In genomic region chr9:130172858-130173461, GRCh38 we compare ENCODE assay signal across 8 cellular contexts. TPM values are rescaled to one million over a fixed set of nuclear protein-coding genes. Genes with fewer than 3 reads are reported as not detected.
A peak's percentile ranks its signal among the peaks of the same experiment; 100 is the strongest.
DNase-seq lines count a peak whose midpoint lies in the region; ATAC-seq and TF ChIP-seq lines count a peak whose summit lies in the region.

No MANE protein-coding gene starts in this region.

- peak overlapping the region; percentile 86 for H3K9ac ChIP-seq in SK-N-SH

- no peaks in the 10 kb centered on the region for H3K9me2 ChIP-seq in SK-N-SH

- peaks cover 5% of the 10 kb centered on the region for H3F3A ChIP-seq in SK-N-SH (replicated peaks; ENCODE audit: insufficient read depth)

- WGBS in SK-N-SH (ENCODE audit: low lambda C conversion rate), result 1% methylated on average over 14 of the region's 55 CpGs

- H3K4me2 ChIP-seq in SK-N-SH, result peak overlapping the region; percentile 98

- H3K27me3 ChIP-seq in SK-N-SH (ENCODE audit: insufficient read depth), result no peaks in the 10 kb centered on the region

- H3K9me3 ChIP-seq in SK-N-SH, result no peaks in the 10 kb centered on the region

- ATAC-seq in HG02678 (IDR thresholded peaks at IDR 0.05; ENCODE audit: unreplicated experiment), result no peak

- no peak overlapping the region for H2AFZ ChIP-seq in SK-N-SH (ENCODE audit: low read depth)

- H3K4me3 ChIP-seq in SK-N-SH (ENCODE audit: low read depth in 2 of 2, low read length in 1 of 2) (peak overlapping the region; percentile 67 to 82), astrocyte of the cerebellum (ENCODE audit: low read depth, low read length) (peak overlapping the region; percentile 66)

- peak overlapping the region; percentile 30 to 53; a peak in 3 of 4 replicates for H3K27ac ChIP-seq in SK-N-SH (ENCODE audit: low read depth in 2 of 2, low read length in 1 of 2)

- CTCF ChIA-PET in SK-N-SH (lab: Yijun Ruan, JAX), result interaction anchor here (1.0 to 3.9 kb wide), 12 partner anchors 7 to 70 kb away, joined by 3 to 22 read pairs (median 5); no protein-coding TSS in a partner anchor

- peaks cover 53% of the 10 kb centered on the region for H3K79me2 ChIP-seq in SK-N-SH (ENCODE audit: insufficient read depth)

- in situ Hi-C loops in astrocyte of the cerebellum (cut with HindIII; ENCODE audit: low sequenced_read_pairs), result no loop called here

- H3K4me1 ChIP-seq in SK-N-SH (ENCODE audit: control insufficient read depth in 1 of 2, insufficient read depth in 2 of 2, low read depth in 1 of 2, low read length in 1 of 2), result peaks cover 6 to 20% of the 10 kb centered on the region in 2 experiments; a peak in 1 of 4 replicates

- POLR2A ChIA-PET in SK-N-SH (lab: Yijun Ruan, JAX), result interaction anchor here (1.2 to 1.8 kb wide), 2 partner anchors 13 to 21 kb away, joined by 3 to 4 read pairs; no protein-coding TSS in a partner anchor

- H4K20me1 ChIP-seq in SK-N-SH (ENCODE audit: insufficient read depth), result peaks cover 49% of the 10 kb centered on the region

- TF ChIP-seq CTCF in SK-N-SH (IDR thresholded peaks at IDR 0.05), result peak; percentile 19; the same call in 1 of the 2 replicates
- no peak for TF ChIP-seq CTCF in astrocyte of the cerebellum (IDR thresholded peaks at IDR 0.05; ENCODE audit: low read depth, low read length, missing control alignments)

- no peak for TF ChIP-seq EP300 in SK-N-SH (IDR thresholded peaks at IDR 0.05; ENCODE audit: borderline replicate concordance in 1 of 2, low read depth in 1 of 2, low read length in 1 of 2)

- TF ChIP-seq RAD21 in SK-N-SH (IDR thresholded peaks at IDR 0.05; ENCODE audit: low read length), result no peak

- peak; percentile 78 for DNase-seq in D341Med (ENCODE audit: low spot score)
- peak; percentile 83 for DNase-seq in SK-N-SH
- no peak for DNase-seq in astrocyte of the cerebellum (ENCODE audit: low read depth)
- DNase-seq in islet precursor cell, result peak; percentile 60
- DNase-seq in stimulated activated CD4-positive, alpha-beta T cell treated with anti-CD3 and anti-CD28 coated beads, Interleukin-4, amount 100 ng/mL, for 4 hours, result peak; percentile 48 to 71
- DNase-seq in NOMO-1 treated with dmso at 0.1 percent for 144 hours (lab: John Stamatoyannopoulos, UW; ENCODE audit: unreplicated experiment), result no peak
- DNase-seq in A172 (ENCODE audit: low spot score), result no peak

- H3K36me3 ChIP-seq in SK-N-SH (replicated peaks in 1 of 2; ENCODE audit: control insufficient read depth in 1 of 2, insufficient read depth in 2 of 2, low read length in 1 of 2), result peaks cover 0 to 3% of the 10 kb centered on the region in 2 experiments

TF ChIP-seq in SK-N-SH, 30 proteins besides CTCF, POLR2A, EP300 and RAD21:
- TF ChIP-seq NFIC (IDR thresholded peaks at IDR 0.05; ENCODE audit: borderline replicate concordance) (peak; percentile 12; the same call in 1 of the 2 replicates), NRF1 (IDR thresholded peaks at IDR 0.05; ENCODE audit: low read depth, low read length) (no peak), EZH2phosphoT487 (IDR thresholded peaks at IDR 0.05; ENCODE audit: borderline replicate concordance, low read depth) (no peak), ZBTB33 (IDR thresholded peaks at IDR 0.05; ENCODE audit: borderline replicate concordance, low read depth) (no peak), RCOR1 (IDR thresholded peaks at IDR 0.05; ENCODE audit: low read length) (no peak), CHD2 (IDR thresholded peaks at IDR 0.05; ENCODE audit: low read length, partially characterized antibody) (peak; percentile 47), FOSL2 (IDR thresholded peaks at IDR 0.05; ENCODE audit: borderline replicate concordance, low read depth) (peak; percentile 15; the same call in 1 of the 2 replicates)
- TF ChIP-seq, protein P1, sequence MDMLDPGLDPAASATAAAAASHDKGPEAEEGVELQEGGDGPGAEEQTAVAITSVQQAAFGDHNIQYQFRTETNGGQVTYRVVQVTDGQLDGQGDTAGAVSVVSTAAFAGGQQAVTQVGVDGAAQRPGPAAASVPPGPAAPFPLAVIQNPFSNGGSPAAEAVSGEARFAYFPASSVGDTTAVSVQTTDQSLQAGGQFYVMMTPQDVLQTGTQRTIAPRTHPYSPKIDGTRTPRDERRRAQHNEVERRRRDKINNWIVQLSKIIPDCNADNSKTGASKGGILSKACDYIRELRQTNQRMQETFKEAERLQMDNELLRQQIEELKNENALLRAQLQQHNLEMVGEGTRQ (IDR thresholded peaks at IDR 0.05; ENCODE audit: borderline replicate concordance, low read depth, low read length), result no peak

RNA-seq across cellular contexts. Expression of gene NCS1, which starts 0.8 kb away (rescaled TPM):
- polyA plus RNA-seq in SK-N-SH (2012; rRNA removed), result 40.6 and 52.9 TPM in 2 replicates
- polyA plus RNA-seq in SK-N-SH (2012; cell fraction: cytosol; rRNA removed), result 30.8 and 37.3 TPM in 2 replicates
- polyA plus RNA-seq in SK-N-SH (2012; cell fraction: nucleus; rRNA removed), result 21.5 and 23.7 TPM in 2 replicates
- total RNA-seq in A172 (2014; rRNA removed; shearing (Covaris generic)), result 42.6 and 43.2 TPM in 2 replicates

Comparison
In these comparisons a context has a peak if more than half of its experiments do, and no peak if none do; other contexts are left out.
1. DNase-seq: peak in D341Med (single experiment), SK-N-SH (single experiment), islet precursor cell (single experiment) and stimulated activated CD4-positive, alpha-beta T cell treated with anti-CD3 and anti-CD28 coated beads, Interleukin-4, amount 100 ng/mL, for 4 hours (2 of 2); none in astrocyte of the cerebellum (single experiment), NOMO-1 treated with dmso at 0.1 percent for 144 hours (single experiment) and A172 (single experiment).